In the genomic region with DNA sequence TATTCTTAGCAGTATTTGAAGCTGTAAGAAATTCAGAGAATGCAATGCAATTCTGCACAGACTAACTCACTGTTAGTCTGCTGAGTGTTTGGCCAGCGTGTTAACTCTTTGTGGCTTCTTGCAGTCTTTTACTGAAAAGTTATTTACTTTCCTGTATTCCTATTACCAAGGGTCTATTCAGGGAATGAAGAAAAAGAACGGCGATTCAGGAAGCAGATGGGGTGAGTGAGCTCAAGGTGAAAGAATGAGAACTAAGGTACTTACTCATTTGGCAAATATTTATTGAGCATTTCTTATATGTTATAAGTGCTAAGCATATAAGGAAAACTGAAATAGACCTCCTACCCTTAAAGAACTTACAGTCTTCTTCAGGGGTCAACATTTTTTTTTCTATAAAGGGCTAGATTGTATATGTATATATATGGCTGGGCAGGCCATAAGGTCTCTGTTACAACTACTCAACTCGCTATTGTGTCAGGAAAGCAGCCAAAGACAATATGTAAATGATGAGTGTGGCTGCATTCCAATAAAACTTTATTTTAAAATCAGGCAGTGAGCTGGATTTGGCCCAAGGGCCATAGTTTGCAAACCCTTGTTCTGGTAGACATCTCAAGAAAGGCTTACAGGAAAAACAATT, we compare ENCODE assay signal across 16 cellular contexts.
DNase-seq lines count a peak whose midpoint lies in the region; ATAC-seq, FAIRE-seq and TF ChIP-seq lines count a peak whose summit lies in the region.
"Had no signal": no experiment of that assay in that cellular context is flagged by ENCODE, and none has a peak within 500 bp of the region (broad histone marks: within the 10 kb centered on the region; RNA-seq: fewer than 3 reads in every experiment).

No MANE protein-coding gene starts in this region.

- peak; percentile 60 for DNase-seq in AG04450 (ENCODE audit: low read depth, low spot score)
- DNase-seq in MG63: peak; percentile 7
- peak; percentile 91 for DNase-seq in endothelial cell of umbilical vein (ENCODE audit: low read depth, low spot score)
- no peak for DNase-seq in nephron progenitor cell
- DNase-seq in NOMO-1 treated with DMSO at 0.1 percent for 48 hours (lab: John Stamatoyannopoulos, UW; ENCODE audit: unreplicated experiment): no peak
- no peak for DNase-seq in hippocampal formation (lab: John Stamatoyannopoulos, UW)
- DNase-seq in lower leg skin (ENCODE audit: low spot score in 2 of 2): no peak
- DNase-seq: activated CD4-positive, alpha-beta T cell treated with anti-CD3 and anti-CD28 coated beads, Interleukin-2, amount 50 U/mL, for 4 hours; amniotic stem cell; CD8-positive, alpha-beta memory T cell; GOT3; head of caudate nucleus; natural killer cell; NCI-H1105; RPMI8226 had no signal

- WGBS in lower leg skin, 2 donors: 34 to 58% methylated on average over 4 of the region's 4 CpGs

- TF ChIP-seq CTCF in AG04450 (IDR thresholded peaks at IDR 0.05; ENCODE audit: low read depth, low read length) (no peak), endothelial cell of umbilical vein (IDR thresholded peaks at IDR 0.05; ENCODE audit: extremely low read depth in 1 of 2, insufficient read depth in 1 of 2, low read depth in 1 of 2, low read length in 2 of 2) (no peak), nephron progenitor cell (IDR thresholded peaks at IDR 0.05) (no peak), lower leg skin (IDR thresholded peaks at IDR 0.05) (no peak)

- H3K9me3 Mint-ChIP-seq in nephron progenitor cell: peaks cover 9% of the 10 kb centered on the region
- H3K9me3 Mint-ChIP-seq in activated T-helper 17 cell treated with anti-CD3 and anti-CD28 coated beads, Interleukin-2, amount 50 U/mL, for 72 hours: no peaks in the 10 kb centered on the region
- H3K9me3 Mint-ChIP-seq: natural killer cell had no signal

- no peak overlapping the region for H3K27ac ChIP-seq in AG04450 (ENCODE audit: low read depth, low read length)
- H3K27ac ChIP-seq in endothelial cell of umbilical vein (ENCODE audit: insufficient read depth, low read depth, low read length): peak overlapping the region; percentile 87

- TF ChIP-seq POLR2A in endothelial cell of umbilical vein (IDR thresholded peaks at IDR 0.05; ENCODE audit: low read depth, low read length) (peak; percentile 17), lower leg skin (IDR thresholded peaks at IDR 0.05) (no peak)

- peak; percentile 77 for FAIRE-seq in endothelial cell of umbilical vein (lab: Jason Lieb, UNC)

- no peaks in the 10 kb centered on the region for H3K27me3 Mint-ChIP-seq in nephron progenitor cell (ENCODE audit: low read depth, poor library complexity)
- H3K27me3 Mint-ChIP-seq in activated T-helper 17 cell treated with anti-CD3 and anti-CD28 coated beads, Interleukin-2, amount 50 U/mL, for 72 hours: no peaks in the 10 kb centered on the region

- H3K4me1 Mint-ChIP-seq in nephron progenitor cell: peaks cover 29% of the 10 kb centered on the region
- H3K4me1 Mint-ChIP-seq in activated T-helper 17 cell treated with anti-CD3 and anti-CD28 coated beads, Interleukin-2, amount 50 U/mL, for 72 hours: peaks cover 5% of the 10 kb centered on the region

- peaks cover 8% of the 10 kb centered on the region for H3K36me3 Mint-ChIP-seq in nephron progenitor cell (ENCODE audit: low read depth)
- H3K36me3 Mint-ChIP-seq in activated T-helper 17 cell treated with anti-CD3 and anti-CD28 coated beads, Interleukin-2, amount 50 U/mL, for 72 hours (ENCODE audit: low read depth): no peaks in the 10 kb centered on the region
- H3K36me3 Mint-ChIP-seq: CD8-positive, alpha-beta memory T cell; natural killer cell had no signal

- no peaks in the 10 kb centered on the region for H3K79me2 ChIP-seq in endothelial cell of umbilical vein (ENCODE audit: control insufficient read depth, insufficient read depth, low read length)

- peak overlapping the region; percentile 74 for H3K27ac Mint-ChIP-seq in nephron progenitor cell
- H3K27ac Mint-ChIP-seq in activated T-helper 17 cell treated with anti-CD3 and anti-CD28 coated beads, Interleukin-2, amount 50 U/mL, for 72 hours: no peak overlapping the region
- H3K27ac Mint-ChIP-seq: CD8-positive, alpha-beta memory T cell; natural killer cell had no signal

- peak overlapping the region; percentile 32 for H2AFZ ChIP-seq in endothelial cell of umbilical vein (ENCODE audit: low read depth, low read length)

- H3K36me3 ChIP-seq in MG63 (no peaks in the 10 kb centered on the region), endothelial cell of umbilical vein (ENCODE audit: control insufficient read depth in 2 of 2, extremely low read depth in 1 of 2, insufficient read depth in 2 of 2, low read length in 2 of 2) (no peaks in the 10 kb centered on the region)

- ATAC-seq in activated T-helper 17 cell treated with anti-CD3 and anti-CD28 coated beads, Interleukin-2, amount 50 U/mL, for 72 hours (replicated peaks): no peak
- ATAC-seq: natural killer cell had no signal

- H4K20me1 ChIP-seq in endothelial cell of umbilical vein (replicated peaks; ENCODE audit: control insufficient read depth, extremely low read depth, insufficient read depth, low read length): no peaks in the 10 kb centered on the region

- POLR2A ChIA-PET in AG04450 (lab: Yijun Ruan, JAX): interaction anchor here (0.5 kb wide), 1 partner anchor 50 kb away, joined by 5 read pairs; no protein-coding TSS in a partner anchor
- POLR2A ChIA-PET in endothelial cell of umbilical vein (lab: Charles Lee): interaction anchor here (0.6 to 1.7 kb wide), 3 partner anchors 89 to 366 kb away, joined by 3 to 7 read pairs (median 4); partner anchors contain the start of gene STT3B

- intact Hi-C loops in endothelial cell of umbilical vein (cut with micrococcal nuclease): loop anchor here (1.0 to 2.0 kb wide), 4 partner anchors 73 to 366 kb away; partner anchors contain the start of gene STT3B
- intact Hi-C loops in lower leg skin (cut with DNase I; ENCODE audit: low total_unique reads): no loop called here

- H3K9ac ChIP-seq in endothelial cell of umbilical vein (replicated peaks; ENCODE audit: extremely low read depth, insufficient read depth, low read length): peak overlapping the region; percentile 65

- CTCF ChIA-PET in AG04450 (lab: Charles Lee) (interaction anchor here (0.5 to 0.6 kb wide), 3 partner anchors 14 to 1908 kb away, joined by 4 to 5 read pairs (median 4); no protein-coding TSS in a partner anchor), endothelial cell of umbilical vein (lab: Charles Lee) (interaction anchor here (1.4 to 2.7 kb wide), 5 partner anchors 32 to 398 kb away, joined by 3 to 12 read pairs (median 4); partner anchors contain the start of gene STT3B)

- H3K9me3 ChIP-seq in AG04450 (ENCODE audit: control insufficient read depth, insufficient read depth, low read length) (no peaks in the 10 kb centered on the region), MG63 (no peaks in the 10 kb centered on the region), endothelial cell of umbilical vein (replicated peaks; ENCODE audit: control insufficient read depth, insufficient read depth, low read length) (no peaks in the 10 kb centered on the region)

- dilution Hi-C loops in endothelial cell of umbilical vein (cut with MboI; ENCODE audit: extremely low pct_ligation_motif_present, low sequenced_read_pairs): no loop called here

- no peaks in the 10 kb centered on the region for H3K27me3 ChIP-seq in AG04450 (ENCODE audit: control insufficient read depth, insufficient read depth, low read length)
- H3K27me3 ChIP-seq in MG63: no peaks in the 10 kb centered on the region
- no peaks in the 10 kb centered on the region for H3K27me3 ChIP-seq in endothelial cell of umbilical vein (ENCODE audit: control insufficient read depth in 2 of 2, insufficient read depth in 2 of 2, low read length in 2 of 2)

- peaks cover 32% of the 10 kb centered on the region for H3K4me1 ChIP-seq in endothelial cell of umbilical vein (ENCODE audit: control insufficient read depth, extremely low read depth, insufficient read depth, low read length)

- no peaks in the 10 kb centered on the region for H3K9me1 ChIP-seq in endothelial cell of umbilical vein (replicated peaks; ENCODE audit: control insufficient read depth, extremely low read depth, insufficient read depth, low read length)

- no TSS peak for BruUV-seq in endothelial cell of umbilical vein (replicated peaks; lab: Mats Ljungman, UMichigan)

- H3K4me3 ChIP-seq in AG04450 (ENCODE audit: low read depth, low read length) (no peak overlapping the region), MG63 (no peak overlapping the region), endothelial cell of umbilical vein (replicated peaks in 1 of 3; ENCODE audit: insufficient read depth in 1 of 3, low read depth in 1 of 3, low read length in 3 of 3) (peak overlapping the region in 1 of 3 experiments; percentile 19), lower leg skin (ENCODE audit: low read depth, poor library complexity, severe bottlenecking) (no peak overlapping the region)

- H3K4me3 Mint-ChIP-seq in nephron progenitor cell: no peak overlapping the region
- H3K4me3 Mint-ChIP-seq in activated T-helper 17 cell treated with anti-CD3 and anti-CD28 coated beads, Interleukin-2, amount 50 U/mL, for 72 hours: no peak overlapping the region
- H3K4me3 Mint-ChIP-seq: CD8-positive, alpha-beta memory T cell; natural killer cell had no signal

- H3K4me2 ChIP-seq in endothelial cell of umbilical vein (ENCODE audit: insufficient read depth, low read length): peak overlapping the region; percentile 64

TF ChIP-seq in endothelial cell of umbilical vein, 7 proteins besides CTCF, POLR2A, EP300 and RAD21:
- TF ChIP-seq MAX (IDR thresholded peaks at IDR 0.05; ENCODE audit: insufficient read depth, insufficient read length) (no peak), MYC (IDR thresholded peaks at IDR 0.05; ENCODE audit: low read depth, low read length) (no peak), GATA2 (IDR thresholded peaks at IDR 0.05; ENCODE audit: insufficient read depth, insufficient read length, low read depth, low read length) (peak; percentile 28), EZH2 (IDR thresholded peaks at IDR 0.05; ENCODE audit: borderline replicate concordance, low read depth, low read length, severe bottlenecking) (no peak), FOS (IDR thresholded peaks at IDR 0.05; ENCODE audit: borderline replicate concordance, insufficient read depth, low read length) (peak; percentile 60), JUN (IDR thresholded peaks at IDR 0.05; ENCODE audit: borderline replicate concordance, insufficient read depth, insufficient read length, low read depth) (peak; percentile 83), POLR2AphosphoS5 (IDR thresholded peaks at IDR 0.05; ENCODE audit: insufficient read depth, low read depth, low read length) (peak; percentile 39)

Comparison
In these comparisons a context has a peak if more than half of its experiments do, and no peak if none do; other contexts are left out.
1. DNase-seq: peak in AG04450 (single experiment), MG63 (single experiment) and endothelial cell of umbilical vein (single experiment); none in nephron progenitor cell (single experiment), NOMO-1 treated with DMSO at 0.1 percent for 48 hours (single experiment), hippocampal formation (0 of 2) and lower leg skin (0 of 2).